Comparison of ENCODE assay signal across 8 cellular contexts in the genomic region with DNA sequence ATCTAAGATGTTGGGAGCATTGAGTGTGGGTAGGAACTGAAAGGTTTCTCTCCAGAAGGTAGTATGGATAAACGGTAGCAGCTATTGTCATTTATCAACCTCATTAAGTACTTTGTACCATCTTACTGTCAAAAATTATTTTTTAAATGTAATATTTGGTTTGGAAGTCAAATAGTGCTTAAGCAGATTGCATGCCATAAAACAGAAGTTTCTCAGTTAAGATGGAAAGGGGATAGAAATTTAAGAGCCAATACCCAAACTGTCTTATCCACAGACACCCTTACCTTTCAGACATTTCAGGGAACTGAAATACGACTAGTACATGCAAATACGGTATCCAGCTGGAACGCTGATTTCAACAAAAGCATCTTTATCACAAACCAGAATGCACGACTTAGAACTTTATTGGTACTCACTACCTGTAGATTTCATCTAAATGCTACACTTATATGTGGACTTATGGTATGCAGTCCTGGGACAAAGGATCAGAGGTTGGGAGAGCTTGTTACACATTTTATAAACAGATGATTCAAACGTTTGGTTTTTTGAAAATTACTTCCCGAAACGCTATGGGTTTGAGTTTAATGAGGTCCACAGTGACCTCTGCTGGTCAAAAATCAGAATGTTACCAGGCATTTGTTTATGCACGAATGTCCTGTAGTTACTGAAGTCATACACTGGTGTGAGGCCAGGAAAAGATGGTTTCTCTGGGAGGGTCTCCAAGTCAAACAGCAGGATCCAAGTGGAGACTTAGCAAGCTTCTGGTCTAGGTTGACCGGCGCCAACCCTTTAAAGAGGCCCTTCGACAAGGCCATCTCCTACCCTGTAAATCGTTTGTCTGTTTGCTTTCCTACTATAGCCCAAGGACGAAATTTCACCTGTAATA. TPM values are rescaled to one million over a fixed set of nuclear protein-coding genes. Genes with fewer than 3 reads are reported as not detected.
A peak's percentile ranks its signal among the peaks of the same experiment; 100 is the strongest.
DNase-seq lines count a peak whose midpoint lies in the region; ATAC-seq, FAIRE-seq and TF ChIP-seq lines count a peak whose summit lies in the region.

No MANE protein-coding gene starts in this region.

- peak overlapping the region in 2 of 4 donors; percentile 8 to 50 for H3K4me3 ChIP-seq in esophagus squamous epithelium
- H3K4me3 ChIP-seq in naive thymus-derived CD4-positive, alpha-beta T cell (ENCODE audit: low read length), result no peak overlapping the region
- H3K4me3 ChIP-seq in vagina, result peak overlapping the region; percentile 8 to 17

- peaks cover 0 to 8% (median 4%) of the 10 kb centered on the region in 3 donors for H3K4me1 ChIP-seq in esophagus squamous epithelium
- no peaks in the 10 kb centered on the region for H3K4me1 ChIP-seq in naive thymus-derived CD4-positive, alpha-beta T cell (ENCODE audit: control insufficient read depth in 2 of 2, insufficient read depth in 2 of 2, low read length in 2 of 2)
- peaks cover 6% of the 10 kb centered on the region for H3K4me1 ChIP-seq in vagina

- peak; percentile 86 for FAIRE-seq in GM18507 (lab: Jason Lieb, UNC)

- H3K36me3 Mint-ChIP-seq in activated CD4-positive, alpha-beta memory T cell treated with anti-CD3 and anti-CD28 coated beads for 36 hours, result no peaks in the 10 kb centered on the region
- H3K36me3 Mint-ChIP-seq in naive thymus-derived CD4-positive, alpha-beta T cell, result no peaks in the 10 kb centered on the region

- WGBS in esophagus squamous epithelium, 2 donors, result 21 to 27% methylated on average over 14 of the region's 14 CpGs

- peaks cover 0 to 7% (median 0%) of the 10 kb centered on the region in 4 donors for H3K27me3 ChIP-seq in esophagus squamous epithelium
- no peaks in the 10 kb centered on the region for H3K27me3 ChIP-seq in naive thymus-derived CD4-positive, alpha-beta T cell (ENCODE audit: control insufficient read depth in 2 of 2, insufficient read depth in 2 of 2, low read length in 2 of 2)
- H3K27me3 ChIP-seq in vagina, result no peaks in the 10 kb centered on the region

- H3K4me3 Mint-ChIP-seq in activated CD4-positive, alpha-beta memory T cell treated with anti-CD3 and anti-CD28 coated beads for 36 hours, result no peak overlapping the region
- peak overlapping the region in 5 of 10 donors; percentile 23 to 53 (median 33) for H3K4me3 Mint-ChIP-seq in naive thymus-derived CD4-positive, alpha-beta T cell

- H3K9me3 Mint-ChIP-seq in activated CD4-positive, alpha-beta memory T cell treated with anti-CD3 and anti-CD28 coated beads for 36 hours, result no peaks in the 10 kb centered on the region
- no peaks in the 10 kb centered on the region for H3K9me3 Mint-ChIP-seq in naive thymus-derived CD4-positive, alpha-beta T cell

- peaks cover 4% of the 10 kb centered on the region for H3K4me1 Mint-ChIP-seq in activated CD4-positive, alpha-beta memory T cell treated with anti-CD3 and anti-CD28 coated beads for 36 hours (ENCODE audit: low read depth)
- peaks cover 0 to 12% (median 5%) of the 10 kb centered on the region in 7 donors for H3K4me1 Mint-ChIP-seq in naive thymus-derived CD4-positive, alpha-beta T cell

- no peaks in the 10 kb centered on the region for H3K36me3 ChIP-seq in esophagus squamous epithelium
- no peaks in the 10 kb centered on the region for H3K36me3 ChIP-seq in naive thymus-derived CD4-positive, alpha-beta T cell (ENCODE audit: control insufficient read depth in 2 of 3, insufficient read depth in 3 of 3, low read length in 3 of 3)
- no peaks in the 10 kb centered on the region for H3K36me3 ChIP-seq in vagina

- intact Hi-C loops in activated CD4-positive, alpha-beta memory T cell treated with anti-CD3 and anti-CD28 coated beads for 36 hours (cut with micrococcal nuclease), result loop anchor here (1.0 to 2.0 kb wide), 2 partner anchors 67 to 1089 kb away; no protein-coding TSS in a partner anchor
- intact Hi-C loops in esophagus squamous epithelium (cut with DNase I), result loop anchor here (10.0 kb wide), 1 partner anchor 1091 kb away; no protein-coding TSS in a partner anchor
- intact Hi-C loops in naive thymus-derived CD4-positive, alpha-beta T cell (cut with micrococcal nuclease), result loop anchor here (1.0 to 5.0 kb wide), 6 partner anchors 47 to 1089 kb away; a partner anchor contains a TSS
- intact Hi-C loops in vagina (cut with DNase I), result no loop called here

- CTCF ChIA-PET in activated CD4-positive, alpha-beta memory T cell treated with anti-CD3 and anti-CD28 coated beads for 36 hours (lab: Charles Lee), result interaction anchor here (0.6 to 3.8 kb wide), 14 partner anchors 8 to 1090 kb away, joined by 3 to 22 read pairs (median 6); no protein-coding TSS in a partner anchor
- CTCF ChIA-PET in naive thymus-derived CD4-positive, alpha-beta T cell (lab: Charles Lee), result interaction anchor here (0.7 to 1.4 kb wide), 7 partner anchors 9 to 815 kb away, joined by 3 to 6 read pairs (median 3); no protein-coding TSS in a partner anchor

- no peak for TF ChIP-seq POLR2A in esophagus squamous epithelium (IDR thresholded peaks at IDR 0.05)
- TF ChIP-seq POLR2A in vagina (IDR thresholded peaks at IDR 0.05), result no peak

- H3K27ac Mint-ChIP-seq in activated CD4-positive, alpha-beta memory T cell treated with anti-CD3 and anti-CD28 coated beads for 36 hours, result no peak overlapping the region
- peak overlapping the region in 1 of 9 donors; percentile 16 for H3K27ac Mint-ChIP-seq in naive thymus-derived CD4-positive, alpha-beta T cell

- POLR2A ChIA-PET in activated CD4-positive, alpha-beta memory T cell treated with anti-CD3 and anti-CD28 coated beads for 36 hours (lab: Charles Lee), result no interaction called here
- POLR2A ChIA-PET in naive thymus-derived CD4-positive, alpha-beta T cell (lab: Charles Lee), result no interaction called here

- H3K9me3 ChIP-seq in esophagus squamous epithelium (no peaks in the 10 kb centered on the region), vagina (no peaks in the 10 kb centered on the region)
- no peaks in the 10 kb centered on the region for H3K9me3 ChIP-seq in naive thymus-derived CD4-positive, alpha-beta T cell (ENCODE audit: control insufficient read depth in 2 of 3, low read length in 3 of 3)

- H3K27me3 Mint-ChIP-seq in activated CD4-positive, alpha-beta memory T cell treated with anti-CD3 and anti-CD28 coated beads for 36 hours, result peaks cover 2% of the 10 kb centered on the region
- H3K27me3 Mint-ChIP-seq in naive thymus-derived CD4-positive, alpha-beta T cell, result peaks cover 0 to 20% (median 11%) of the 10 kb centered on the region in 5 donors

- DNase-seq in Ammon's horn (ENCODE audit: low spot score) (peak; percentile 82), GM18507 (ENCODE audit: extremely low spot score, insufficient read length, low read depth) (peak; percentile 14), NCI-H460 (ENCODE audit: extremely low read depth, low read depth) (peak; percentile 56), esophagus squamous epithelium (lab: John Stamatoyannopoulos, UW) (no peak), vagina (ENCODE audit: extremely low spot score in 2 of 2) (no peak)
- peak; percentile 38 for DNase-seq in activated CD4-positive, alpha-beta memory T cell treated with anti-CD3 and anti-CD28 coated beads for 36 hours
- peak in 8 of 9 donors; percentile 7 to 51 (median 34) for DNase-seq in naive thymus-derived CD4-positive, alpha-beta T cell

- TF ChIP-seq CTCF in esophagus squamous epithelium (IDR thresholded peaks at IDR 0.05), result peak; percentile 58 to 70 (median 64)
- peak; percentile 50 to 73 (median 59) for TF ChIP-seq CTCF in vagina (IDR thresholded peaks at IDR 0.05)

- ATAC-seq in HG03378 (IDR thresholded peaks at IDR 0.05; ENCODE audit: unreplicated experiment), result peak; percentile 86
- ATAC-seq in naive thymus-derived CD4-positive, alpha-beta T cell, result peak; percentile 72

- H3K27ac ChIP-seq in esophagus squamous epithelium (peak overlapping the region in 1 of 4 donors; percentile 4), vagina (no peak overlapping the region)
- H3K27ac ChIP-seq in naive thymus-derived CD4-positive, alpha-beta T cell (ENCODE audit: low read depth, low read length), result no peak overlapping the region

RNA-seq across cellular contexts. Expression of a gene that starts 45.7 kb away (rescaled TPM):
- 84.9 and 85.9 TPM in 2 replicates for total RNA-seq in NCI-H460 (2014; rRNA removed; shearing (Covaris generic))
- 120 and 127 TPM in 2 replicates for polyA plus RNA-seq in NCI-H460 (2014; cell fraction: nucleus; rRNA removed)
- total RNA-seq in activated CD4-positive, alpha-beta memory T cell treated with anti-CD3 and anti-CD28 coated beads for 36 hours, result 100 to 1,000 TPM; 518 to 542 TPM
- 10 to 100 TPM; 63.5 to 90.1 (median 75.7) TPM for total RNA-seq in esophagus squamous epithelium
- total RNA-seq in naive thymus-derived CD4-positive, alpha-beta T cell, result 100 to 1,000 TPM in 3 of 5 experiments, 10 to 100 TPM in 2; 54.7 to 219 (median 116) TPM
- 100 to 1,000 TPM; 115 to 134 TPM for polyA plus RNA-seq in naive thymus-derived CD4-positive, alpha-beta T cell
- total RNA-seq in vagina, result 84.5 TPM

Comparison
In these comparisons a context has a peak if more than half of its experiments do, and no peak if none do; other contexts are left out.
1. DNase-seq: peak in Ammon's horn (single experiment), GM18507 (single experiment), NCI-H460 (single experiment), activated CD4-positive, alpha-beta memory T cell treated with anti-CD3 and anti-CD28 coated beads for 36 hours (single experiment) and naive thymus-derived CD4-positive, alpha-beta T cell (8 of 9); none in esophagus squamous epithelium (single experiment) and vagina (0 of 2).